In genomic region chr2:188811522-188811921, GRCh38 we compare ENCODE assay signal across 14 cellular contexts.
DNase-seq lines count a peak whose midpoint lies in the region; ATAC-seq, FAIRE-seq and TF ChIP-seq lines count a peak whose summit lies in the region.
"Had no signal": no experiment of that assay in that cellular context is flagged by ENCODE, and none has a peak within 500 bp of the region (broad histone marks: within the 10 kb centered on the region; RNA-seq: fewer than 3 reads in every experiment).

No MANE protein-coding gene starts in this region.

- peaks cover 3% of the 10 kb centered on the region for H3K4me1 ChIP-seq in astrocyte (ENCODE audit: insufficient read depth, low read length)
- peaks cover 0 to 6% (median 0%) of the 10 kb centered on the region in 3 donors for H3K4me1 ChIP-seq in gastroesophageal sphincter

- H3K27ac ChIP-seq in astrocyte (ENCODE audit: low read depth, low read length): peak overlapping the region; percentile 45
- no peak overlapping the region for H3K27ac ChIP-seq in gastroesophageal sphincter
- H3K27ac ChIP-seq: KMS-11 had no signal

- H3K36me3 Mint-ChIP-seq in HFFc6 (ENCODE audit: low read depth): no peaks in the 10 kb centered on the region
- H3K36me3 Mint-ChIP-seq in astrocyte (ENCODE audit: low read depth, unreplicated experiment): no peaks in the 10 kb centered on the region
- H3K36me3 Mint-ChIP-seq: immature natural killer cell, T-cell had no signal

- no peak for TF ChIP-seq POLR2A in gastroesophageal sphincter (IDR thresholded peaks at IDR 0.05)

- no peaks in the 10 kb centered on the region for H3K9me3 ChIP-seq in astrocyte (ENCODE audit: insufficient read depth, low read depth, low read length)
- H3K9me3 ChIP-seq in gastroesophageal sphincter: no peaks in the 10 kb centered on the region

- ATAC-seq in gastroesophageal sphincter: peak; percentile 78
- no peak for ATAC-seq in GM19463 (IDR thresholded peaks at IDR 0.05; ENCODE audit: unreplicated experiment)
- ATAC-seq in HG02759 (IDR thresholded peaks at IDR 0.05; ENCODE audit: unreplicated experiment): no peak
- ATAC-seq: T-cell had no signal

- no peak overlapping the region for H3K4me3 ChIP-seq in astrocyte (ENCODE audit: insufficient read depth, low read depth, low read length)
- no peak overlapping the region for H3K4me3 ChIP-seq in gastroesophageal sphincter

- no peaks in the 10 kb centered on the region for H3K27me3 ChIP-seq in astrocyte (ENCODE audit: insufficient read depth, low read length)
- no peaks in the 10 kb centered on the region for H3K27me3 ChIP-seq in gastroesophageal sphincter

- H4K20me1 ChIP-seq in astrocyte (ENCODE audit: insufficient read depth, low read length): no peaks in the 10 kb centered on the region

- no peaks in the 10 kb centered on the region for H3K36me3 ChIP-seq in astrocyte (ENCODE audit: insufficient read depth, low read length)
- no peaks in the 10 kb centered on the region for H3K36me3 ChIP-seq in gastroesophageal sphincter

- TF ChIP-seq CTCF in HFFc6 (IDR thresholded peaks at IDR 0.05) (no peak), astrocyte (IDR thresholded peaks at IDR 0.05; ENCODE audit: insufficient read depth, low read depth, low read length) (no peak), gastroesophageal sphincter (IDR thresholded peaks at IDR 0.05) (no peak)

- H3K27me3 Mint-ChIP-seq in HFFc6 (ENCODE audit: insufficient read depth) (no peaks in the 10 kb centered on the region), astrocyte (ENCODE audit: low read depth, unreplicated experiment) (no peaks in the 10 kb centered on the region)
- H3K27me3 Mint-ChIP-seq: activated CD4-positive, alpha-beta T cell treated with anti-CD3 and anti-CD28 coated beads, Interleukin-2, amount 10 ng/mL, durations not matched to agents 7 days and 5 days; T-cell had no signal

- no peaks in the 10 kb centered on the region for H3K9me3 Mint-ChIP-seq in HFFc6
- no peaks in the 10 kb centered on the region for H3K9me3 Mint-ChIP-seq in astrocyte (ENCODE audit: unreplicated experiment)
- H3K9me3 Mint-ChIP-seq: activated CD4-positive, alpha-beta T cell treated with anti-CD3 and anti-CD28 coated beads, Interleukin-2, amount 10 ng/mL, durations not matched to agents 7 days and 5 days; T-cell had no signal

- TF ChIP-seq EP300 in gastroesophageal sphincter (IDR thresholded peaks at IDR 0.05): no peak

- FAIRE-seq in astrocyte (lab: Jason Lieb, UNC): peak; percentile 94

- no peak overlapping the region for H3K9ac ChIP-seq in astrocyte (ENCODE audit: low read length)
- H3K9ac ChIP-seq: KMS-11 had no signal

- H3K4me1 Mint-ChIP-seq in HFFc6 (ENCODE audit: low read depth) (peaks cover 64% of the 10 kb centered on the region), astrocyte (ENCODE audit: low read depth, unreplicated experiment) (peaks cover 15% of the 10 kb centered on the region)
- H3K4me1 Mint-ChIP-seq: activated CD4-positive, alpha-beta T cell treated with anti-CD3 and anti-CD28 coated beads, Interleukin-2, amount 10 ng/mL, durations not matched to agents 7 days and 5 days; immature natural killer cell; T-cell had no signal

- H2AFZ ChIP-seq in astrocyte (ENCODE audit: low read depth, low read length): no peak overlapping the region

- DNase-seq in HFFc6: peak; percentile 63
- peak; percentile 96 for DNase-seq in astrocyte (ENCODE audit: low read depth)
- peak; percentile 71 for DNase-seq in stromal cell of bone marrow (ENCODE audit: low read depth)
- no peak for DNase-seq in stimulated activated CD4-positive, alpha-beta T cell treated with anti-CD3 and anti-CD28 coated beads, Interleukin-15, amount 100 ng/mL, for 24 hours
- DNase-seq: activated CD4-positive, alpha-beta T cell treated with anti-CD3 and anti-CD28 coated beads, Interleukin-2, amount 10 ng/mL, durations not matched to agents 7 days and 5 days; Caco-2; immature natural killer cell; NCI-H2081; NK-92 treated with Interleukin-12 subunit alpha and Interleukin-12 subunit beta, amount 100 ng/mL, for 24 hours; T-cell had no signal

- peak overlapping the region; percentile 59 for H3K27ac Mint-ChIP-seq in HFFc6
- H3K27ac Mint-ChIP-seq in astrocyte (ENCODE audit: unreplicated experiment): peak overlapping the region; percentile 43
- H3K27ac Mint-ChIP-seq: activated CD4-positive, alpha-beta T cell treated with anti-CD3 and anti-CD28 coated beads, Interleukin-2, amount 10 ng/mL, durations not matched to agents 7 days and 5 days; immature natural killer cell; T-cell had no signal

- no peak overlapping the region for H3K4me2 ChIP-seq in astrocyte (ENCODE audit: low read length)
- H3K4me2 ChIP-seq: KMS-11 had no signal

- WGBS in gastroesophageal sphincter (ENCODE audit: low coverage in 1 of 2), 2 donors: 19 to 25% methylated on average over 1 of the region's 1 CpG

- no peaks in the 10 kb centered on the region for H3K79me2 ChIP-seq in astrocyte (ENCODE audit: insufficient read depth, low read length)

- no peak overlapping the region for H3K4me3 Mint-ChIP-seq in HFFc6
- H3K4me3 Mint-ChIP-seq in astrocyte (ENCODE audit: unreplicated experiment): no peak overlapping the region
- H3K4me3 Mint-ChIP-seq: activated CD4-positive, alpha-beta T cell treated with anti-CD3 and anti-CD28 coated beads, Interleukin-2, amount 10 ng/mL, durations not matched to agents 7 days and 5 days; immature natural killer cell; T-cell had no signal
